Comparison of ENCODE assay signal across 1 cellular context in genomic region chr6:16759646-16760535, GRCh38.
TF ChIP-seq lines count a peak whose summit lies in the region.

No MANE protein-coding gene starts in this region.

TF ChIP-seq in H1, 55 proteins besides CTCF, POLR2A, EP300 and RAD21 (continued from another document):
- TF ChIP-seq ATF2 (IDR thresholded peaks at IDR 0.05; ENCODE audit: low read length), result no peak
